Comparison of ENCODE assay signal across 8 cellular contexts in the genomic region with DNA sequence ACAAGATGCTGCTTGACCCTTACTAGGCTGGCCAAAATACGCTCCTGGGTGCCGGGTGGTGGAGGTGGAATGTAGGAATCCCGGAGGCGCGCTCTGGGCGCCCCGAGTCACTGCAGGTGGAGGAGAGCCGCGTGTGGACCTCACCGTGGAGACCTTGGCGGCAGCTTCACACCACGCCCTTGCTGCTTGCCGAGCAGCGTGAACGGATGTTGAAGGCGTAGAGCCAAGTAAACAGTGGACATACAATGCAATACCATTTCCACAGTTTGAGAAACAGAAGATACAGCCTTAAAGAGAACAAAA. TPM values are rescaled to one million over a fixed set of nuclear protein-coding genes. Genes with fewer than 3 reads are reported as not detected.
A peak's percentile ranks its signal among the peaks of the same experiment; 100 is the strongest.
DNase-seq lines count a peak whose midpoint lies in the region; ATAC-seq and TF ChIP-seq lines count a peak whose summit lies in the region.

No MANE protein-coding gene starts in this region.

- H3K36me3 ChIP-seq in colonic mucosa (no peaks in the 10 kb centered on the region), right lobe of liver (no peaks in the 10 kb centered on the region)

- ATAC-seq in activated CD4-positive, alpha-beta T cell treated with anti-CD3 and anti-CD28 coated beads for 36 hours: peak; percentile 47
- ATAC-seq in right lobe of liver: peak; percentile 41 to 49 (median 43)
- peak; percentile 74 for ATAC-seq in stimulated activated naive CD8-positive, alpha-beta T cell treated with anti-CD3 and anti-CD28 coated beads, Interleukin-15, amount 100 ng/mL, for 72 hours

- H3K9ac ChIP-seq in colonic mucosa (ENCODE audit: low read depth in 2 of 2, low read length in 2 of 2): peak overlapping the region; percentile 74 to 89

- H3K4me1 Mint-ChIP-seq in activated CD4-positive, alpha-beta T cell treated with anti-CD3 and anti-CD28 coated beads for 36 hours: peaks cover 35% of the 10 kb centered on the region
- peaks cover 45% of the 10 kb centered on the region for H3K4me1 Mint-ChIP-seq in stimulated activated naive CD8-positive, alpha-beta T cell treated with anti-CD3 and anti-CD28 coated beads, Interleukin-15, amount 100 ng/mL, for 72 hours

- peak overlapping the region; percentile 71 for H3K27ac Mint-ChIP-seq in activated CD4-positive, alpha-beta T cell treated with anti-CD3 and anti-CD28 coated beads for 36 hours
- H3K27ac Mint-ChIP-seq in stimulated activated naive CD8-positive, alpha-beta T cell treated with anti-CD3 and anti-CD28 coated beads, Interleukin-15, amount 100 ng/mL, for 72 hours: peak overlapping the region; percentile 63 to 97

- no peaks in the 10 kb centered on the region for H3K9me3 ChIP-seq in colonic mucosa
- no peaks in the 10 kb centered on the region for H3K9me3 ChIP-seq in right lobe of liver

- peaks cover 11% of the 10 kb centered on the region for H3K27me3 Mint-ChIP-seq in activated CD4-positive, alpha-beta T cell treated with anti-CD3 and anti-CD28 coated beads for 36 hours
- peaks cover 8% of the 10 kb centered on the region for H3K27me3 Mint-ChIP-seq in stimulated activated naive CD8-positive, alpha-beta T cell treated with anti-CD3 and anti-CD28 coated beads, Interleukin-15, amount 100 ng/mL, for 72 hours

- no peak for TF ChIP-seq POLR2A in right lobe of liver (IDR thresholded peaks at IDR 0.05)

- H3K27ac ChIP-seq in VCaP (peak overlapping the region; percentile 92), colonic mucosa (peak overlapping the region; percentile 78), right lobe of liver (peak overlapping the region in 2 of 3 donors; percentile 46 to 69)

- H3K27me3 ChIP-seq in colonic mucosa (no peaks in the 10 kb centered on the region), right lobe of liver (no peaks in the 10 kb centered on the region)

- CTCF ChIA-PET in activated CD4-positive, alpha-beta T cell treated with anti-CD3 and anti-CD28 coated beads for 36 hours (lab: Charles Lee): interaction anchor here (0.8 to 3.1 kb wide), 4 partner anchors 8 to 752 kb away, joined by 3 to 15 read pairs (median 10); no protein-coding TSS in a partner anchor

- peak overlapping the region; percentile 77 for H3K4me3 Mint-ChIP-seq in activated CD4-positive, alpha-beta T cell treated with anti-CD3 and anti-CD28 coated beads for 36 hours
- peak overlapping the region; percentile 86 to 90 for H3K4me3 Mint-ChIP-seq in stimulated activated naive CD8-positive, alpha-beta T cell treated with anti-CD3 and anti-CD28 coated beads, Interleukin-15, amount 100 ng/mL, for 72 hours

- H3K36me3 Mint-ChIP-seq in activated CD4-positive, alpha-beta T cell treated with anti-CD3 and anti-CD28 coated beads for 36 hours (ENCODE audit: low read depth): peaks cover 3% of the 10 kb centered on the region

- peak overlapping the region; percentile 74 for H3K4me3 ChIP-seq in Jurkat, Clone E6-1 (ENCODE audit: low read length)
- H3K4me3 ChIP-seq in colonic mucosa (peak overlapping the region; percentile 54), right lobe of liver (peak overlapping the region; percentile 43 to 65 (median 53))

- DNase-seq in activated CD4-positive, alpha-beta T cell treated with anti-CD3 and anti-CD28 coated beads for 36 hours: peak; percentile 63
- no peak for DNase-seq in activated CD4-positive, alpha-beta T cell treated with anti-CD3 and anti-CD28 coated beads for 1 hour
- peak; percentile 47 for DNase-seq in Jurkat, Clone E6-1 (ENCODE audit: low read depth, low spot score)
- DNase-seq in colonic mucosa (peak; percentile 68), right lobe of liver (peak in 2 of 3 donors; percentile 54 to 60), GDM1 (lab: John Stamatoyannopoulos, UW) (no peak)
- peak; percentile 47 to 49 for DNase-seq in stimulated activated naive CD8-positive, alpha-beta T cell treated with anti-CD3 and anti-CD28 coated beads, Interleukin-15, amount 100 ng/mL, for 72 hours

- H3K9me3 Mint-ChIP-seq in activated CD4-positive, alpha-beta T cell treated with anti-CD3 and anti-CD28 coated beads for 36 hours (ENCODE audit: low read depth): peaks cover 3% of the 10 kb centered on the region
- H3K9me3 Mint-ChIP-seq in stimulated activated naive CD8-positive, alpha-beta T cell treated with anti-CD3 and anti-CD28 coated beads, Interleukin-15, amount 100 ng/mL, for 72 hours: no peaks in the 10 kb centered on the region

- POLR2A ChIA-PET in activated CD4-positive, alpha-beta T cell treated with anti-CD3 and anti-CD28 coated beads for 36 hours (lab: Charles Lee): no interaction called here

- no peak for TF ChIP-seq CTCF in VCaP (conservative IDR thresholded peaks at IDR 0.05)
- no peak for TF ChIP-seq CTCF in colonic mucosa (IDR thresholded peaks at IDR 0.05)
- TF ChIP-seq CTCF in right lobe of liver (IDR thresholded peaks at IDR 0.05): no peak

- intact Hi-C loops in activated CD4-positive, alpha-beta T cell treated with anti-CD3 and anti-CD28 coated beads for 36 hours (cut with DNase I, micrococcal nuclease): loop anchor here (1.0 to 5.0 kb wide), 9 partner anchors 55 to 1029 kb away; a partner anchor contains a TSS
- intact Hi-C loops in colonic mucosa (cut with DNase I) (loop anchor here (5.0 kb wide), 1 partner anchor 76 kb away; a partner anchor contains a TSS), right lobe of liver (cut with DNase I) (no loop called here)

- no peaks in the 10 kb centered on the region for H3K4me1 ChIP-seq in colonic mucosa
- peaks cover 0 to 31% (median 3%) of the 10 kb centered on the region in 4 donors for H3K4me1 ChIP-seq in right lobe of liver

- 0% methylated on average over 15 of the region's 16 CpGs for WGBS in right lobe of liver (ENCODE audit: insufficient coverage, low coverage, low lambda C conversion rate, missing lambda C conversion rate)

RNA-seq across cellular contexts. Expression of a gene that starts 1.3 kb away (rescaled TPM):
- under 1 TPM; 0.80 to 0.86 TPM for total RNA-seq in activated CD4-positive, alpha-beta T cell treated with anti-CD3 and anti-CD28 coated beads for 36 hours
- polyA plus RNA-seq in Jurkat, Clone E6-1 (2012; ENCODE audit: insufficient read depth, insufficient read length): 6.0 TPM
- 10 to 100 TPM in 1 of 2 donors, 1 to 10 TPM in 1; 9.3 to 11.3 TPM for total RNA-seq in colonic mucosa
- total RNA-seq in right lobe of liver: 1 to 10 TPM in 3 of 6 experiments, under 1 TPM in 3; 0.15 to 3.2 (median 1.0) TPM

RNA-seq across cellular contexts. Expression of a gene that starts 35.6 kb away (rescaled TPM):
- total RNA-seq in activated CD4-positive, alpha-beta T cell treated with anti-CD3 and anti-CD28 coated beads for 36 hours: under 1 TPM; 0.23 to 0.43 TPM
- 6.6 TPM for polyA plus RNA-seq in Jurkat, Clone E6-1 (2012; ENCODE audit: insufficient read depth, insufficient read length)
- 1 to 10 TPM; 1.4 to 2.9 TPM for total RNA-seq in colonic mucosa
- total RNA-seq in right lobe of liver: 1 to 10 TPM in 5 of 6 experiments, under 1 TPM in 1; 0.93 to 3.7 (median 2.0) TPM

Comparison
In these comparisons a context has a peak if more than half of its experiments do, and no peak if none do; other contexts are left out.
1. DNase-seq: peak in activated CD4-positive, alpha-beta T cell treated with anti-CD3 and anti-CD28 coated beads for 36 hours (single experiment), Jurkat, Clone E6-1 (single experiment), colonic mucosa (single experiment), right lobe of liver (2 of 3) and stimulated activated naive CD8-positive, alpha-beta T cell treated with anti-CD3 and anti-CD28 coated beads, Interleukin-15, amount 100 ng/mL, for 72 hours (2 of 2); none in activated CD4-positive, alpha-beta T cell treated with anti-CD3 and anti-CD28 coated beads for 1 hour (single experiment) and GDM1 (single experiment).
2. intact Hi-C loops: an anchor here in activated CD4-positive, alpha-beta T cell treated with anti-CD3 and anti-CD28 coated beads for 36 hours (1.0 to 5.0 kb wide) and colonic mucosa (5.0 kb wide); none called in right lobe of liver.
3. Peak in every context shown above with its lines, with median percentiles within 50 percentile points of each other: ATAC-seq, H3K4me3 ChIP-seq and H3K27ac ChIP-seq.